Comparison of ENCODE assay signal across 18 cellular contexts in the genomic region with DNA sequence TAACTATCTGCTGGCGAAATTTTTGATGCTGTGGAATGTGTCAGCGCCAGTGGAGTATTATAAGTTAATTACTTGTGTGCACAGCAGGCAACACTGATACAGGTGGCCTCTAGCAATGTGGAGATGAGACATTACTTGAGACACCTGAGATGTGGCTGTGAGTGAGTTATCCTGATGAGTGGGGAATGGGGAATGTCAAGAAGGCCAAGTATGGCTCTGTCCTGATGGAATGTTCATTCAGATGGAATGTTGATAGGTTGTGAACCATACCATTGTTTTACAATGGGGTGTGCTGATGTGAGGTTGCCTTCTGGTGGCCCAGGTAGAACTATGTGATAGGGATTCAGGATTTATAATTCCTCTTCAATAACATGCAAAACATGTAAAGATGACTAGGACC.
DNase-seq lines count a peak whose midpoint lies in the region; ATAC-seq and TF ChIP-seq lines count a peak whose summit lies in the region.
"Had no signal": no experiment of that assay in that cellular context is flagged by ENCODE, and none has a peak within 500 bp of the region (broad histone marks: within the 10 kb centered on the region; RNA-seq: fewer than 3 reads in every experiment).

No MANE protein-coding gene starts in this region.

- H3K27me3 ChIP-seq in endodermal cell (ENCODE audit: control insufficient read depth, insufficient read depth, low read length, poor library complexity, severe bottlenecking), result no peaks in the 10 kb centered on the region
- no peaks in the 10 kb centered on the region for H3K27me3 ChIP-seq in lower lobe of right lung (ENCODE audit: low read depth)
- H3K27me3 ChIP-seq in smooth muscle cell (ENCODE audit: low read depth), result no peaks in the 10 kb centered on the region
- H3K27me3 ChIP-seq: gastrocnemius medialis had no signal

- no peak overlapping the region for H3K4me3 Mint-ChIP-seq in endodermal cell
- H3K4me3 Mint-ChIP-seq: activated naive CD8-positive, alpha-beta T cell treated with anti-CD3 and anti-CD28 coated beads, Interleukin-2, amount 10 ng/mL, durations not matched to agents 7 days and 5 days; activated T-helper 1 cell treated with anti-CD3 and anti-CD28 coated beads, Interleukin-12 subunit alpha, Interleukin-12 subunit beta, Interleukin-2, Interleukin-4 antibody, amounts not matched to agents 30 ng/mL and 10 ng/mL and 1 ng/mL, durations not matched to agents 14 hours and 24 hours and 36 hours; brain; CD4-positive, alpha-beta T cell had no signal

- H4K20me1 ChIP-seq in smooth muscle cell (ENCODE audit: low read depth), result peaks cover 88% of the 10 kb centered on the region

- H3K27ac Mint-ChIP-seq in endodermal cell, result peak overlapping the region; percentile 22
- H3K27ac Mint-ChIP-seq: activated naive CD8-positive, alpha-beta T cell treated with anti-CD3 and anti-CD28 coated beads, Interleukin-2, amount 10 ng/mL, durations not matched to agents 7 days and 5 days; activated T-helper 1 cell treated with anti-CD3 and anti-CD28 coated beads, Interleukin-12 subunit alpha, Interleukin-12 subunit beta, Interleukin-2, Interleukin-4 antibody, amounts not matched to agents 30 ng/mL and 10 ng/mL and 1 ng/mL, durations not matched to agents 14 hours and 24 hours and 36 hours; brain; CD4-positive, alpha-beta T cell had no signal

- H3K36me3 ChIP-seq in endodermal cell (ENCODE audit: control insufficient read depth, insufficient read depth, low read length) (no peaks in the 10 kb centered on the region), lower lobe of right lung (no peaks in the 10 kb centered on the region), smooth muscle cell (ENCODE audit: low read depth) (no peaks in the 10 kb centered on the region)
- H3K36me3 ChIP-seq: gastrocnemius medialis had no signal

- H3K27ac ChIP-seq in endodermal cell (ENCODE audit: low read depth, low read length) (no peak overlapping the region), lower lobe of right lung (no peak overlapping the region), smooth muscle cell (ENCODE audit: low read depth) (no peak overlapping the region)
- H3K27ac ChIP-seq: gastrocnemius medialis had no signal

- no peak overlapping the region for H3K4me2 ChIP-seq in smooth muscle cell

- H3K9me3 Mint-ChIP-seq in endodermal cell, result no peaks in the 10 kb centered on the region
- H3K9me3 Mint-ChIP-seq: activated naive CD8-positive, alpha-beta T cell treated with anti-CD3 and anti-CD28 coated beads, Interleukin-2, amount 10 ng/mL, durations not matched to agents 7 days and 5 days; activated T-helper 1 cell treated with anti-CD3 and anti-CD28 coated beads, Interleukin-12 subunit alpha, Interleukin-12 subunit beta, Interleukin-2, Interleukin-4 antibody, amounts not matched to agents 30 ng/mL and 10 ng/mL and 1 ng/mL, durations not matched to agents 14 hours and 24 hours and 36 hours; brain; CD4-positive, alpha-beta T cell had no signal

- WGBS in endodermal cell (ENCODE audit: insufficient coverage in 1 of 2, insufficient read length in 1 of 2), 2 experiments, result 96 to 98% methylated on average over 2 of the region's 2 CpGs
- WGBS in smooth muscle cell (ENCODE audit: low lambda C conversion rate), result 60% methylated on average over 2 of the region's 2 CpGs

- no peaks in the 10 kb centered on the region for H3F3A ChIP-seq in smooth muscle cell (ENCODE audit: low read depth)

- H3K9ac ChIP-seq in endodermal cell (ENCODE audit: extremely low read depth, low read length, poor library complexity, severe bottlenecking) (no peak overlapping the region), smooth muscle cell (ENCODE audit: low read depth) (no peak overlapping the region)

- peak; percentile 10 to 18 for ATAC-seq in lower lobe of right lung
- ATAC-seq: activated CD4-positive, CD25-positive, alpha-beta regulatory T cell treated with anti-CD3 and anti-CD28 coated beads, Interleukin-2, amount 50 U/mL, for 24 hours; gastrocnemius medialis had no signal

- TF ChIP-seq CTCF in endodermal cell (conservative IDR thresholded peaks at IDR 0.05), result no peak
- no peak for TF ChIP-seq CTCF in lower lobe of right lung (IDR thresholded peaks at IDR 0.05)
- TF ChIP-seq CTCF in smooth muscle cell (IDR thresholded peaks at IDR 0.05; ENCODE audit: borderline replicate concordance, insufficient read depth, poor library complexity, severe bottlenecking), result no peak

- H3K4me1 ChIP-seq in endodermal cell (ENCODE audit: control insufficient read depth, insufficient read depth, low read length) (no peaks in the 10 kb centered on the region), lower lobe of right lung (no peaks in the 10 kb centered on the region), smooth muscle cell (ENCODE audit: low read depth) (peaks cover 8% of the 10 kb centered on the region)
- H3K4me1 ChIP-seq: gastrocnemius medialis had no signal

- intact Hi-C loops in lower lobe of right lung (cut with DNase I), result no loop called here

- peaks cover 5% of the 10 kb centered on the region for H3K79me2 ChIP-seq in smooth muscle cell (ENCODE audit: low read depth)

- H3K9me3 ChIP-seq in endodermal cell (ENCODE audit: control insufficient read depth, low read length) (no peaks in the 10 kb centered on the region), lower lobe of right lung (no peaks in the 10 kb centered on the region), smooth muscle cell (replicated peaks; ENCODE audit: low read depth) (no peaks in the 10 kb centered on the region)
- H3K9me3 ChIP-seq: gastrocnemius medialis had no signal

- H3K4me3 ChIP-seq in endodermal cell (ENCODE audit: low read length) (no peak overlapping the region), lower lobe of right lung (no peak overlapping the region), smooth muscle cell (no peak overlapping the region)
- H3K4me3 ChIP-seq: gastrocnemius medialis had no signal

- H2AFZ ChIP-seq in smooth muscle cell (ENCODE audit: low read depth), result no peak overlapping the region

- DNase-seq in ELR (ENCODE audit: low read depth) (peak; percentile 55), M059J (ENCODE audit: low read depth) (peak; percentile 40), endodermal cell (peak; percentile 66), lower lobe of right lung (no peak), COLO668 (lab: John Stamatoyannopoulos, UW; ENCODE audit: unreplicated experiment) (no peak), smooth muscle cell (lab: John Stamatoyannopoulos, UW; ENCODE audit: unreplicated experiment) (no peak), NCI-H1417 treated with DMSO at 0.1 percent for 48 hours (lab: John Stamatoyannopoulos, UW) (no peak)
- DNase-seq in activated CD4-positive, alpha-beta T cell treated with anti-CD3 and anti-CD28 coated beads for 4 hours, result no peak
- DNase-seq: activated naive CD8-positive, alpha-beta T cell treated with anti-CD3 and anti-CD28 coated beads, Interleukin-2, amount 10 ng/mL, durations not matched to agents 7 days and 5 days; CD4-positive, alpha-beta T cell; dermis blood vessel endothelial cell; gastrocnemius medialis; NCI-H526 treated with DMSO at 0.1 percent for 48 hours; stimulated activated CD4-positive, alpha-beta T cell treated with anti-CD3 and anti-CD28 coated beads, Interleukin-1b, Interleukin-23, amount 100 ng/mL, for 48 hours; stimulated activated naive CD4-positive, alpha-beta T cell had no signal

- H3K4me1 Mint-ChIP-seq in endodermal cell, result peaks cover 11% of the 10 kb centered on the region
- H3K4me1 Mint-ChIP-seq: activated naive CD8-positive, alpha-beta T cell treated with anti-CD3 and anti-CD28 coated beads, Interleukin-2, amount 10 ng/mL, durations not matched to agents 7 days and 5 days had no signal

- H3K36me3 Mint-ChIP-seq in endodermal cell (ENCODE audit: low read depth), result no peaks in the 10 kb centered on the region
- H3K36me3 Mint-ChIP-seq: activated naive CD8-positive, alpha-beta T cell treated with anti-CD3 and anti-CD28 coated beads, Interleukin-2, amount 10 ng/mL, durations not matched to agents 7 days and 5 days; brain had no signal

- H3K27me3 Mint-ChIP-seq in endodermal cell (ENCODE audit: insufficient read depth), result no peaks in the 10 kb centered on the region
- H3K27me3 Mint-ChIP-seq: activated naive CD8-positive, alpha-beta T cell treated with anti-CD3 and anti-CD28 coated beads, Interleukin-2, amount 10 ng/mL, durations not matched to agents 7 days and 5 days; brain; CD4-positive, alpha-beta T cell had no signal

Comparison
In these comparisons a context has a peak if more than half of its experiments do, and no peak if none do; other contexts are left out.
1. DNase-seq: peak in ELR (single experiment), M059J (single experiment) and endodermal cell (single experiment); none in lower lobe of right lung (single experiment), COLO668 (single experiment), smooth muscle cell (single experiment), NCI-H1417 treated with DMSO at 0.1 percent for 48 hours (single experiment) and activated CD4-positive, alpha-beta T cell treated with anti-CD3 and anti-CD28 coated beads for 4 hours (0 of 2).